8 cellular contexts compared by ENCODE assay signal in genomic region chr4:76198411-76199237, GRCh38. TPM values are rescaled to one million over a fixed set of nuclear protein-coding genes. Genes with fewer than 3 reads are reported as not detected.
DNase-seq lines count a peak whose midpoint lies in the region; ATAC-seq and TF ChIP-seq lines count a peak whose summit lies in the region.

No MANE protein-coding gene starts in this region.

- peaks cover 34% of the 10 kb centered on the region for H3K4me1 Mint-ChIP-seq in activated naive CD4-positive, alpha-beta T cell treated with anti-CD3 and anti-CD28 coated beads for 36 hours (ENCODE audit: low read depth)
- peaks cover 44% of the 10 kb centered on the region for H3K4me1 Mint-ChIP-seq in glutamatergic neuron (ENCODE audit: low read depth, unreplicated experiment)

- 0 out of 2 replicates have a peak overlapping the region, but pooled peaks have one; percentile 34 for H3K4me3 ChIP-seq in BLaER1
- peak overlapping the region; percentile 19 for H3K4me3 ChIP-seq in rectal smooth muscle tissue (ENCODE audit: low read length)

- peaks cover 70% of the 10 kb centered on the region for H3K4me1 ChIP-seq in BLaER1
- H3K4me1 ChIP-seq in rectal smooth muscle tissue (ENCODE audit: control insufficient read depth, insufficient read depth, low read length), result peaks cover 49% of the 10 kb centered on the region

- H3K9me3 Mint-ChIP-seq in activated naive CD4-positive, alpha-beta T cell treated with anti-CD3 and anti-CD28 coated beads for 36 hours, result no peaks in the 10 kb centered on the region
- H3K9me3 Mint-ChIP-seq in glutamatergic neuron (ENCODE audit: unreplicated experiment), result peaks cover 13% of the 10 kb centered on the region

- H3K36me3 ChIP-seq in BLaER1, result peaks cover 15% of the 10 kb centered on the region
- peaks cover 4% of the 10 kb centered on the region for H3K36me3 ChIP-seq in rectal smooth muscle tissue (ENCODE audit: control insufficient read depth, insufficient read depth, low read length)

- CTCF ChIA-PET in activated naive CD4-positive, alpha-beta T cell treated with anti-CD3 and anti-CD28 coated beads for 36 hours (lab: Charles Lee), result interaction anchor here (0.7 to 1.7 kb wide), 4 partner anchors 17 to 179 kb away, joined by 3 to 7 read pairs (median 3); partner anchors contain the start of gene FAM47E

- no peaks in the 10 kb centered on the region; the same call in 1 of the 2 replicates for H4K20me1 ChIP-seq in BLaER1

- no peak for TF ChIP-seq CTCF in glutamatergic neuron (IDR thresholded peaks at IDR 0.05; ENCODE audit: partially characterized antibody, unreplicated experiment)

- no peaks in the 10 kb centered on the region for H3K27me3 ChIP-seq in BLaER1
- H3K27me3 ChIP-seq in rectal smooth muscle tissue (ENCODE audit: control insufficient read depth, insufficient read depth, low read length), result no peaks in the 10 kb centered on the region

- peak; percentile 43 for ATAC-seq in GM18867 (IDR thresholded peaks at IDR 0.05; ENCODE audit: unreplicated experiment)
- ATAC-seq in HG03135 (IDR thresholded peaks at IDR 0.05; ENCODE audit: unreplicated experiment), result peak; percentile 43

- H3K9me3 ChIP-seq in BLaER1, result peaks cover 5% of the 10 kb centered on the region

- intact Hi-C loops in activated naive CD4-positive, alpha-beta T cell treated with anti-CD3 and anti-CD28 coated beads for 36 hours (cut with micrococcal nuclease), result loop anchor here (1.0 to 5.0 kb wide), 3 partner anchors 16 to 104 kb away; partner anchors contain the start of gene NUP54

- peaks cover 13% of the 10 kb centered on the region for H3K36me3 Mint-ChIP-seq in activated naive CD4-positive, alpha-beta T cell treated with anti-CD3 and anti-CD28 coated beads for 36 hours (ENCODE audit: low read depth)
- H3K36me3 Mint-ChIP-seq in glutamatergic neuron (ENCODE audit: unreplicated experiment), result peaks cover 4% of the 10 kb centered on the region

- no peaks in the 10 kb centered on the region for H3K27me3 Mint-ChIP-seq in activated naive CD4-positive, alpha-beta T cell treated with anti-CD3 and anti-CD28 coated beads for 36 hours (ENCODE audit: low read depth)
- H3K27me3 Mint-ChIP-seq in glutamatergic neuron (ENCODE audit: unreplicated experiment), result peaks cover 8% of the 10 kb centered on the region

- H3K4me2 ChIP-seq in BLaER1, result peak overlapping the region; percentile 76

- H3K27ac ChIP-seq in BLaER1 (peak overlapping the region; percentile 88), rectal smooth muscle tissue (ENCODE audit: low read depth, low read length) (peak overlapping the region; percentile 84)

- H3K27ac Mint-ChIP-seq in activated naive CD4-positive, alpha-beta T cell treated with anti-CD3 and anti-CD28 coated beads for 36 hours, result no peak overlapping the region
- H3K27ac Mint-ChIP-seq in glutamatergic neuron (ENCODE audit: unreplicated experiment), result peak overlapping the region; percentile 98

- H3K4me3 Mint-ChIP-seq in activated naive CD4-positive, alpha-beta T cell treated with anti-CD3 and anti-CD28 coated beads for 36 hours, result peak overlapping the region; percentile 8
- peak overlapping the region; percentile 77 for H3K4me3 Mint-ChIP-seq in glutamatergic neuron (ENCODE audit: unreplicated experiment)

- DNase-seq in NCI-H345 (lab: John Stamatoyannopoulos, UW), result peak; percentile 88
- peak; percentile 73 for DNase-seq in activated naive CD4-positive, alpha-beta T cell treated with anti-CD3 and anti-CD28 coated beads for 36 hours
- DNase-seq in glutamatergic neuron, result peak; percentile 45
- no peak for DNase-seq in inferior parietal cortex (ENCODE audit: extremely low spot score)

- H3K9ac ChIP-seq in BLaER1 (peak overlapping the region; percentile 74), rectal smooth muscle tissue (ENCODE audit: low read length) (no peak overlapping the region)

RNA-seq across cellular contexts. Expression of gene SCARB2, which starts 15.0 kb away (rescaled TPM):
- 1 to 10 TPM; 5.4 to 7.8 TPM for total RNA-seq in activated naive CD4-positive, alpha-beta T cell treated with anti-CD3 and anti-CD28 coated beads for 36 hours
- total RNA-seq in glutamatergic neuron (ENCODE audit: unreplicated experiment), result 330 TPM

RNA-seq across cellular contexts. Expression of gene NUP54, which starts 50.4 kb away (rescaled TPM):
- 10 to 100 TPM; 43.9 to 53.4 TPM for total RNA-seq in activated naive CD4-positive, alpha-beta T cell treated with anti-CD3 and anti-CD28 coated beads for 36 hours
- 43.4 TPM for total RNA-seq in glutamatergic neuron (ENCODE audit: unreplicated experiment)

RNA-seq across cellular contexts. Expression of gene FAM47E, which starts 52.9 kb away (rescaled TPM):
- total RNA-seq in activated naive CD4-positive, alpha-beta T cell treated with anti-CD3 and anti-CD28 coated beads for 36 hours, result not detected
- total RNA-seq in glutamatergic neuron (ENCODE audit: unreplicated experiment), result 2.9 TPM

Comparison
In these comparisons a context has a peak if more than half of its experiments do, and no peak if none do; other contexts are left out.
1. RNA of gene SCARB2, which starts 15.0 kb away (total RNA-seq): 330 TPM in glutamatergic neuron (single experiment); 5.4 to 7.8 TPM in activated naive CD4-positive, alpha-beta T cell treated with anti-CD3 and anti-CD28 coated beads for 36 hours; every median in the first group is over 10 times any median in the second.